23 cellular contexts compared by ENCODE assay signal in the genomic region with DNA sequence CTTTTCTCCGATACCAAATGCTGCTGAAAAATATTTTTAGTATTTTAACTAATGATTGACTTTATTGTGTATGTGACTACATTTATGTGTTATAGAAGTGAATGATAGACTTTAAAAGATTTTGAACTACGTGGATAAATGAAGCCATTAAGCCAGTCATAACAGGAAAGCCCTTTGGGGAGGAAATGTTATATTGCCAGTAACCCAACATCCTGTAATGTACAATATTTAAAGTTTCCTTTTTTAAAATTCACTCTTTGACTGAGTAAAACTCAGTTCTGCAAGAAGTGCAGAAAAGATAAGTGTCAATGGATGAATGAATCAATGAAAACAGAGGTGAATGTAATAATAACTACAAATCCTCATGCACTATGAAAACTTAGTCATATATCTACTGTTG.
"Had no signal": no experiment of that assay in that cellular context is flagged by ENCODE, and none has a peak within 500 bp of the region (broad histone marks: within the 10 kb centered on the region; RNA-seq: fewer than 3 reads in every experiment).

No MANE protein-coding gene starts in this region.

- H3K36me3 ChIP-seq: ascending aorta, breast epithelium, cardiac muscle cell, colonic mucosa had no signal

- H3K4me1 Mint-ChIP-seq: activated T-helper 17 cell treated with anti-CD3 and anti-CD28 coated beads, Interleukin-2, amount 50 U/mL, for 72 hours had no signal

- ATAC-seq: activated T-cell treated with anti-CD3 and anti-CD28 coated beads, Interleukin-2, amount 50 U/mL, for 4 hours; activated T-helper 17 cell treated with anti-CD3 and anti-CD28 coated beads, Interleukin-2, amount 50 U/mL, for 72 hours; esophagus mucosa had no signal

- H3K4me3 Mint-ChIP-seq: activated CD4-positive, alpha-beta memory T cell treated with anti-CD3 and anti-CD28 coated beads, Interleukin-2, amount 10 ng/mL, durations not matched to agents 7 days and 5 days; activated naive CD8-positive, alpha-beta T cell; activated T-cell treated with anti-CD3 and anti-CD28 coated beads, Interleukin-2, amount 50 U/mL, for 4 hours; activated T-helper 17 cell treated with anti-CD3 and anti-CD28 coated beads, Interleukin-2, amount 50 U/mL, for 72 hours; brain had no signal

- H3K9me3 ChIP-seq: ascending aorta, breast epithelium, colonic mucosa had no signal

- H3K27ac Mint-ChIP-seq: activated CD4-positive, alpha-beta memory T cell treated with anti-CD3 and anti-CD28 coated beads, Interleukin-2, amount 10 ng/mL, durations not matched to agents 7 days and 5 days; activated naive CD8-positive, alpha-beta T cell; activated T-helper 17 cell treated with anti-CD3 and anti-CD28 coated beads, Interleukin-2, amount 50 U/mL, for 72 hours; brain had no signal

- DNase-seq: activated CD4-positive, alpha-beta memory T cell treated with anti-CD3 and anti-CD28 coated beads, Interleukin-2, amount 10 ng/mL, durations not matched to agents 7 days and 5 days; activated CD4-positive, alpha-beta T cell treated with anti-CD3 and anti-CD28 coated beads for 48 hours; activated CD4-positive, CD25-positive, alpha-beta regulatory T cell; activated CD4-positive, CD25-positive, alpha-beta regulatory T cell treated with anti-CD3 and anti-CD28 coated beads, Interleukin-2, amount 50 U/mL, for 72 hours; activated effector memory CD4-positive, alpha-beta T cell treated with Interleukin-2 at 50 U/mL for 16 hours; activated gamma-delta T cell treated with Interleukin-2 at 50 U/mL for 16 hours; activated naive CD4-positive, alpha-beta T cell treated with anti-CD3 and anti-CD28 coated beads, Interleukin-2, amount 50 U/mL, for 16 hours; activated naive CD4-positive, alpha-beta T cell treated with Interleukin-2 at 50 U/mL for 16 hours; activated T-cell treated with anti-CD3 and anti-CD28 coated beads, Interleukin-2, amount 50 U/mL, for 4 hours; central memory CD4-positive, alpha-beta T cell; cerebellar nuclear complex; colonic mucosa; effector CD8-positive, alpha-beta T cell; foreskin fibroblast; head of caudate nucleus; hippocampal formation had no signal

- H3K4me1 ChIP-seq: breast epithelium, colonic mucosa had no signal

- H3K4me3 ChIP-seq: ascending aorta, breast epithelium, cardiac muscle cell, colonic mucosa had no signal

- H3K9me3 Mint-ChIP-seq: activated CD4-positive, alpha-beta memory T cell treated with anti-CD3 and anti-CD28 coated beads, Interleukin-2, amount 10 ng/mL, durations not matched to agents 7 days and 5 days; activated T-cell treated with anti-CD3 and anti-CD28 coated beads, Interleukin-2, amount 50 U/mL, for 4 hours; activated T-helper 17 cell treated with anti-CD3 and anti-CD28 coated beads, Interleukin-2, amount 50 U/mL, for 72 hours had no signal

- H3K27me3 Mint-ChIP-seq: activated CD4-positive, alpha-beta memory T cell treated with anti-CD3 and anti-CD28 coated beads, Interleukin-2, amount 10 ng/mL, durations not matched to agents 7 days and 5 days; activated naive CD8-positive, alpha-beta T cell; activated T-helper 17 cell treated with anti-CD3 and anti-CD28 coated beads, Interleukin-2, amount 50 U/mL, for 72 hours had no signal

- H3K27me3 ChIP-seq: ascending aorta, breast epithelium, colonic mucosa had no signal

- H3K36me3 Mint-ChIP-seq: activated naive CD8-positive, alpha-beta T cell; brain had no signal
